1 cellular context compared by ENCODE assay signal in genomic region chr5:1523480-1523792, GRCh38.
TF ChIP-seq lines count a peak whose summit lies in the region.

No MANE protein-coding gene starts in this region.

TF ChIP-seq in SK-N-SH treated with all-trans-retinoic acid at 6 μM for 48 hours, 23 proteins besides CTCF, POLR2A, EP300 and RAD21 (continued from another document):
- TF ChIP-seq TSHZ2 (CRISPR knock-in tag; IDR thresholded peaks at IDR 0.05) (no peak), ZNF565 (CRISPR knock-in tag; conservative IDR thresholded peaks at IDR 0.05; ENCODE audit: low read depth) (no peak)
